Comparison of ENCODE assay signal across 8 cellular contexts in the genomic region with DNA sequence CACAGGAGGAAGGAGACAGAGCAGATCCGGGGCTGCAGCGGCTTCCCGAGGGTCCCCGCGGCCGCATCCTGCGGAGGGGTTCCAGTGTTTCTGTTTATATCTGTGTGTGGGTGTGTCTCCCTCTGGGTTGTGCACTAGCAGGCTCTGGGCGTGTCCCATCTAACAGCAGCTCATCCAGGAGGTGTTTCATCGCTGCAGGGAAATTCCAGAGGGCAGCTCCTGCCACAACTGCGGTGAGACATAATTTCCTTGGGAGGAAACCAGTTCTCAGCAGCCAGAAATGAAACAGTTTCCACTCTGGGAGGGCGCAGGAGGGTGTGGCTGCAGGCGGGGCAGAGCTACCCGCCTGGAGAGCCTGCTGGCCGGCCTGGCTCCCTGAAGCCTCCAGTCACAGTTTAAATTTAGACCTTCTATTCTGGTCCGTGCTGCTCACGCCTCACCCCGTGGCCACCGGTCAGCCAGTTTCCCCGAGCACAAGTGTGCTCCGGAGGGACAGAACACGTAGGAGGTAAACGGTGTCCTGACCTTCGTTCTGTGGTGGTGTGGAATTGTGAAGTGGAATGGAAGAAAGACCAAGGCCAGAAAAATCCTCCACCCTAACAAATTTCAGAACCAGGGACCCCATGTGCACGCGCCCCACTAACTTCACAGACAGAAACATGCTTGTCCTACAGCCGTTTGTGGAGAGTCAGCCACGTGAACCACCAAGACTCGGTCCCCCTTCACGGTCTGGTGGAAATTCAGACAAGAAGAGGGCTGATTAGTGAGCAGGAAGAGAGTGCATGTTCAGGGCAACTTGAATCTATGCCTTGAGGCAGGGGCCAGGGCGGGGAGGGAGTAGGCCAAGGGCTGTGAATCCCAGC. TPM values are rescaled to one million over a fixed set of nuclear protein-coding genes. Genes with fewer than 3 reads are reported as not detected.
DNase-seq lines count a peak whose midpoint lies in the region; ATAC-seq, FAIRE-seq and TF ChIP-seq lines count a peak whose summit lies in the region.

No MANE protein-coding gene starts in this region.

- DNase-seq in Calu3 (peak; percentile 92), H7 (peak; percentile 68), NCI-H69 (lab: John Stamatoyannopoulos, UW) (peak; percentile 85), endothelial cell of umbilical vein (ENCODE audit: low read depth, low spot score) (peak; percentile 94), stromal cell of bone marrow (ENCODE audit: low read depth) (peak; percentile 98), putamen (ENCODE audit: low spot score) (no peak)
- DNase-seq in activated CD8-positive, alpha-beta memory T cell treated with anti-CD3 and anti-CD28 coated beads, Interleukin-2, amount 10 ng/mL, durations not matched to agents 7 days and 5 days = peak; percentile 71

- dilution Hi-C loops in endothelial cell of umbilical vein (cut with MboI; ENCODE audit: extremely low pct_ligation_motif_present, low sequenced_read_pairs) = no loop called here

- peak overlapping the region; percentile 77 for H3K27ac ChIP-seq in endothelial cell of umbilical vein (ENCODE audit: insufficient read depth, low read depth, low read length)

- peak overlapping the region; percentile 53 for H3K4me2 ChIP-seq in endothelial cell of umbilical vein (ENCODE audit: insufficient read depth, low read length)

- H3K4me3 ChIP-seq in H7 (ENCODE audit: insufficient read depth, low read depth, low read length) (no peak overlapping the region; the same call in 1 of the 2 replicates), endothelial cell of umbilical vein (replicated peaks in 1 of 3; ENCODE audit: insufficient read depth in 1 of 3, low read depth in 1 of 3, low read length in 3 of 3) (peak overlapping the region in 2 of 3 experiments; percentile 6 to 19)

- no peaks in the 10 kb centered on the region for H4K20me1 ChIP-seq in endothelial cell of umbilical vein (replicated peaks; ENCODE audit: control insufficient read depth, extremely low read depth, insufficient read depth, low read length)

- H3K4me3 Mint-ChIP-seq in Calu3 (ENCODE audit: low read depth, unreplicated experiment) (peak overlapping the region; percentile 72), nephron (peak overlapping the region; percentile 35 to 64 (median 63))
- H3K4me3 Mint-ChIP-seq in activated CD8-positive, alpha-beta memory T cell treated with anti-CD3 and anti-CD28 coated beads, Interleukin-2, amount 10 ng/mL, durations not matched to agents 7 days and 5 days = peak overlapping the region; percentile 67

- H3K4me1 ChIP-seq in endothelial cell of umbilical vein (ENCODE audit: control insufficient read depth, extremely low read depth, insufficient read depth, low read length) = peaks cover 16% of the 10 kb centered on the region

- TF ChIP-seq CTCF in Calu3 (IDR thresholded peaks at IDR 0.05; ENCODE audit: unreplicated experiment) = no peak
- no peak for TF ChIP-seq CTCF in endothelial cell of umbilical vein (IDR thresholded peaks at IDR 0.05; ENCODE audit: extremely low read depth in 1 of 2, insufficient read depth in 1 of 2, low read depth in 1 of 2, low read length in 2 of 2)
- no peak for TF ChIP-seq CTCF in nephron (IDR thresholded peaks at IDR 0.05; ENCODE audit: unreplicated experiment in 3 of 3)

- BruUV-seq in Calu3 (replicated peaks; lab: Mats Ljungman, UMichigan) = TSS peak; percentile 97
- BruUV-seq in endothelial cell of umbilical vein (replicated peaks; lab: Mats Ljungman, UMichigan) = TSS peak; percentile 45

- TF ChIP-seq POLR2A in endothelial cell of umbilical vein (IDR thresholded peaks at IDR 0.05; ENCODE audit: low read depth, low read length) = no peak

- intact Hi-C loops in Calu3 (cut with micrococcal nuclease; ENCODE audit: unreplicated experiment) (loop anchor here (1.0 kb wide), 1 partner anchor 31 kb away; no protein-coding TSS in a partner anchor), endothelial cell of umbilical vein (cut with micrococcal nuclease) (loop anchor here (1.0 to 2.0 kb wide), 5 partner anchors 19 to 74 kb away; partner anchors contain the start of gene PTMA)

- H3K9me3 Mint-ChIP-seq in Calu3 (ENCODE audit: low read depth, unreplicated experiment) (no peaks in the 10 kb centered on the region), nephron (no peaks in the 10 kb centered on the region)
- no peaks in the 10 kb centered on the region for H3K9me3 Mint-ChIP-seq in activated CD8-positive, alpha-beta memory T cell treated with anti-CD3 and anti-CD28 coated beads, Interleukin-2, amount 10 ng/mL, durations not matched to agents 7 days and 5 days (ENCODE audit: low read depth)

- H3K36me3 ChIP-seq in H7 (replicated peaks; ENCODE audit: control insufficient read depth, insufficient read depth, low read length) (no peaks in the 10 kb centered on the region), endothelial cell of umbilical vein (ENCODE audit: control insufficient read depth in 2 of 2, extremely low read depth in 1 of 2, insufficient read depth in 2 of 2, low read length in 2 of 2) (no peaks in the 10 kb centered on the region)

- ATAC-seq in activated CD8-positive, alpha-beta memory T cell treated with anti-CD3 and anti-CD28 coated beads, Interleukin-2, amount 10 ng/mL, durations not matched to agents 7 days and 5 days = peak; percentile 83

- H3K27me3 ChIP-seq in H7 (ENCODE audit: control insufficient read depth, insufficient read depth, low read length) (no peaks in the 10 kb centered on the region), endothelial cell of umbilical vein (ENCODE audit: control insufficient read depth in 2 of 2, insufficient read depth in 2 of 2, low read length in 2 of 2) (no peaks in the 10 kb centered on the region)

- H3K27ac Mint-ChIP-seq in Calu3 (ENCODE audit: unreplicated experiment) = peak overlapping the region; percentile 100
- H3K27ac Mint-ChIP-seq in activated CD8-positive, alpha-beta memory T cell treated with anti-CD3 and anti-CD28 coated beads, Interleukin-2, amount 10 ng/mL, durations not matched to agents 7 days and 5 days = peak overlapping the region; percentile 76
- peak overlapping the region; percentile 95 to 99 (median 98) for H3K27ac Mint-ChIP-seq in nephron

- peak; percentile 99 for FAIRE-seq in endothelial cell of umbilical vein (lab: Jason Lieb, UNC)

- H3K79me2 ChIP-seq in endothelial cell of umbilical vein (ENCODE audit: control insufficient read depth, insufficient read depth, low read length) = no peaks in the 10 kb centered on the region

- H3K9ac ChIP-seq in endothelial cell of umbilical vein (replicated peaks; ENCODE audit: extremely low read depth, insufficient read depth, low read length) = peak overlapping the region; percentile 70

- CTCF ChIA-PET in Calu3 (lab: Charles Lee) (interaction anchor here (0.8 to 1.9 kb wide), 10 partner anchors 18 to 71 kb away, joined by 3 to 20 read pairs (median 4); partner anchors contain the start of gene PTMA), endothelial cell of umbilical vein (lab: Charles Lee) (interaction anchor here (0.7 to 5.6 kb wide), 13 partner anchors 10 to 79 kb away, joined by 3 to 30 read pairs (median 4); no protein-coding TSS in a partner anchor)
- CTCF ChIA-PET in activated CD8-positive, alpha-beta memory T cell treated with anti-CD3 and anti-CD28 coated beads, Interleukin-2, amount 10 ng/mL, durations not matched to agents 7 days and 5 days (lab: Charles Lee) = interaction anchor here (0.6 to 2.0 kb wide), 8 partner anchors 9 to 72 kb away, joined by 3 to 10 read pairs (median 4); no protein-coding TSS in a partner anchor

- H2AFZ ChIP-seq in endothelial cell of umbilical vein (ENCODE audit: low read depth, low read length) = peak overlapping the region; percentile 82

- H3K9me3 ChIP-seq in endothelial cell of umbilical vein (replicated peaks; ENCODE audit: control insufficient read depth, insufficient read depth, low read length) = no peaks in the 10 kb centered on the region

- H3K27me3 Mint-ChIP-seq in Calu3 (ENCODE audit: unreplicated experiment) = no peaks in the 10 kb centered on the region
- peaks cover 4% of the 10 kb centered on the region for H3K27me3 Mint-ChIP-seq in activated CD8-positive, alpha-beta memory T cell treated with anti-CD3 and anti-CD28 coated beads, Interleukin-2, amount 10 ng/mL, durations not matched to agents 7 days and 5 days
- H3K27me3 Mint-ChIP-seq in nephron (ENCODE audit: low read depth) = peaks cover 5% of the 10 kb centered on the region

- peaks cover 13% of the 10 kb centered on the region for H3K36me3 Mint-ChIP-seq in Calu3 (ENCODE audit: insufficient read depth, unreplicated experiment)
- no peaks in the 10 kb centered on the region for H3K36me3 Mint-ChIP-seq in activated CD8-positive, alpha-beta memory T cell treated with anti-CD3 and anti-CD28 coated beads, Interleukin-2, amount 10 ng/mL, durations not matched to agents 7 days and 5 days
- no peaks in the 10 kb centered on the region for H3K36me3 Mint-ChIP-seq in nephron (ENCODE audit: low read depth)

- POLR2A ChIA-PET in endothelial cell of umbilical vein (lab: Charles Lee) = interaction anchor here (0.6 to 1.4 kb wide), 4 partner anchors 10 to 66 kb away, joined by 3 to 6 read pairs (median 3); partner anchors contain the start of gene PTMA

- H3K4me1 Mint-ChIP-seq in Calu3 (ENCODE audit: low read depth, unreplicated experiment) = peaks cover 34% of the 10 kb centered on the region
- peaks cover 12% of the 10 kb centered on the region for H3K4me1 Mint-ChIP-seq in activated CD8-positive, alpha-beta memory T cell treated with anti-CD3 and anti-CD28 coated beads, Interleukin-2, amount 10 ng/mL, durations not matched to agents 7 days and 5 days
- H3K4me1 Mint-ChIP-seq in nephron = peaks cover 34% of the 10 kb centered on the region

- H3K9me1 ChIP-seq in endothelial cell of umbilical vein (replicated peaks; ENCODE audit: control insufficient read depth, extremely low read depth, insufficient read depth, low read length) = no peaks in the 10 kb centered on the region

TF ChIP-seq in endothelial cell of umbilical vein, 7 proteins besides CTCF, POLR2A, EP300 and RAD21 (continues in another document):
- TF ChIP-seq POLR2AphosphoS5 (IDR thresholded peaks at IDR 0.05; ENCODE audit: insufficient read depth, low read depth, low read length) = peak; percentile 70
- peak; percentile 50 for TF ChIP-seq FOS (IDR thresholded peaks at IDR 0.05; ENCODE audit: borderline replicate concordance, insufficient read depth, low read length)

RNA-seq across cellular contexts. Expression of gene TEX44, which starts 50.2 kb away (rescaled TPM):
- total RNA-seq in Calu3 (2022) = not detected in 2 replicates
- total RNA-seq in H7 (2014; rRNA removed; shearing (Covaris generic)) = not detected in 2 replicates
- total RNA-seq in activated CD8-positive, alpha-beta memory T cell treated with anti-CD3 and anti-CD28 coated beads, Interleukin-2, amount 10 ng/mL, durations not matched to agents 7 days and 5 days = not detected
- not detected in 2 replicates for total RNA-seq in endothelial cell of umbilical vein
- polyA plus RNA-seq in endothelial cell of umbilical vein = not detected in 2 replicates
- not detected in 2 replicates for polyA plus RNA-seq in endothelial cell of umbilical vein (2011; cell fraction: cytosol; rRNA removed)
- not detected in 2 replicates for polyA plus RNA-seq in endothelial cell of umbilical vein (2011; cell fraction: nucleus; rRNA removed)
- polyA plus RNA-seq in endothelial cell of umbilical vein (2012) = not detected in 2 replicates
- not detected in 2 replicates for polyA minus RNA-seq in endothelial cell of umbilical vein
- not detected for polyA minus RNA-seq in endothelial cell of umbilical vein (2011; cell fraction: cytosol; rRNA and poly(A)+ RNA removed)
- polyA minus RNA-seq in endothelial cell of umbilical vein (2011; cell fraction: nucleus; rRNA and poly(A)+ RNA removed) = not detected in 2 replicates
